ENCODE assay signal across 20 cellular contexts in genomic region chr1:41819069-41819468, GRCh38.
"Had no signal": no experiment of that assay in that cellular context is flagged by ENCODE, and none has a peak within 500 bp of the region (broad histone marks: within the 10 kb centered on the region; RNA-seq: fewer than 3 reads in every experiment).

No MANE protein-coding gene starts in this region.

- H3K79me2 ChIP-seq: parathyroid adenoma had no signal

- H3K36me3 ChIP-seq: neutrophil, right lobe of liver, thoracic aorta, tibial nerve, upper lobe of left lung had no signal

- H3K27ac Mint-ChIP-seq: immature natural killer cell, memory B cell, natural killer cell, progenitor cell of endocrine pancreas had no signal

- FAIRE-seq: small intestine, urothelium cell line had no signal

- DNase-seq: cortex of kidney; hypothalamus; immature natural killer cell; islet precursor cell; natural killer cell; right lobe of liver; small intestine; stimulated activated CD4-positive, alpha-beta T cell treated with anti-CD3 and anti-CD28 coated beads, Interleukin-15, amount 100 ng/mL, for 24 hours; stimulated activated CD4-positive, alpha-beta T cell treated with anti-CD3 and anti-CD28 coated beads, Interleukin-2, amount 100 ng/mL, for 48 hours; stimulated activated naive CD4-positive, alpha-beta T cell treated with Interleukin-2 at 50 U/mL for 16 hours; upper lobe of left lung had no signal

- H3K27ac ChIP-seq: neutrophil, parathyroid adenoma, right lobe of liver, thoracic aorta, tibial nerve, upper lobe of left lung had no signal

- H3K36me3 Mint-ChIP-seq: memory B cell, natural killer cell had no signal

- H3K9me3 ChIP-seq: neutrophil, right lobe of liver, thoracic aorta, tibial nerve, upper lobe of left lung had no signal

- H3K27me3 ChIP-seq: neutrophil, right lobe of liver, tibial nerve, upper lobe of left lung had no signal

- H3K4me3 Mint-ChIP-seq: immature natural killer cell, memory B cell, natural killer cell, neural crest cell had no signal

- H2AFZ ChIP-seq: parathyroid adenoma had no signal

- ATAC-seq: natural killer cell, right lobe of liver had no signal

- H3K9me3 Mint-ChIP-seq: immature natural killer cell, memory B cell, natural killer cell, neural crest cell had no signal

- H3K9ac ChIP-seq: parathyroid adenoma had no signal

- H3K4me3 ChIP-seq: lung, right lobe of liver, thoracic aorta, tibial nerve, upper lobe of left lung had no signal

- H3K4me1 ChIP-seq: right lobe of liver had no signal
